In the genomic region with DNA sequence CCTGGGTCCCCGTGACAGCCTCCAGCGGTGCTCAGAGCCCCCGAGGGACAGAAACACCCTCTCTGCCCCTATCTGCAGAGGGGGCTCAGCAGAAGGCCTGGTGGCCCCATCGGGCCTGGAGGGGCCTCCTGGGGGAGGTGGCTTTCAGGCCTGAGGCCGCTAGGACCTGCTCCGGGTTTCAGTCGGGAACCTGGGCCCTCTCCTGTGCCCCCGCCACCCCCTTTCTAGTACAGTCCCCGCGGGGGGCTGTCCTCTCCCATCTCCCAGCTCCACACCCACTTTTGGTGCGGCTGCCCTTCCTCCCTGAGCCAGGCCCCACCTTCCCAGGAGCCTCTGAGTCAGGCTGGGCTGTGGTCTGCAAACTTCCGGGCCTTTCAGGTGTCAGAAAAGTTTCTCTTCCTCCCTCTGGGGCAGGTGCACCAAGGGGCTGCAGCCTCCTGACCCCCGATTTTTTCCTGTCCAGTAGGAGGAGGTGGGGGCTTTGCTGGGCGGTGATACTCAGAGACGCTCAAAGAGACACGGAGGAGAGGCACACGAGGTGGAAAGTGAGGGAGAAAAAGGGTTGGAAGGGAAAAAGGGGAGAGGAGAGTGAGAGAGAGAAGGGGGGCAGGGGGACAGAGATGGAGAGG, we compare ENCODE assay signal across 8 cellular contexts.
DNase-seq lines count a peak whose midpoint lies in the region; ATAC-seq lines count a peak whose summit lies in the region.
"Had no signal": no experiment of that assay in that cellular context is flagged by ENCODE, and none has a peak within 500 bp of the region (broad histone marks: within the 10 kb centered on the region; RNA-seq: fewer than 3 reads in every experiment).

No MANE protein-coding gene starts in this region.

- peak overlapping the region; percentile 95 for H3K27ac Mint-ChIP-seq in stimulated activated effector memory CD8-positive, alpha-beta T cell treated with anti-CD3 and anti-CD28 coated beads, Interleukin-12 subunit alpha, Interleukin-12 subunit beta, amount 100 ng/mL, for 72 hours

- H3K9me3 Mint-ChIP-seq in stimulated activated effector memory CD8-positive, alpha-beta T cell treated with anti-CD3 and anti-CD28 coated beads, Interleukin-12 subunit alpha, Interleukin-12 subunit beta, amount 100 ng/mL, for 72 hours, result no peaks in the 10 kb centered on the region

- peaks cover 64% of the 10 kb centered on the region for H3K4me1 Mint-ChIP-seq in stimulated activated effector memory CD8-positive, alpha-beta T cell treated with anti-CD3 and anti-CD28 coated beads, Interleukin-12 subunit alpha, Interleukin-12 subunit beta, amount 100 ng/mL, for 72 hours

- H3K36me3 Mint-ChIP-seq in stimulated activated effector memory CD8-positive, alpha-beta T cell treated with anti-CD3 and anti-CD28 coated beads, Interleukin-12 subunit alpha, Interleukin-12 subunit beta, amount 100 ng/mL, for 72 hours, result peaks cover 50% of the 10 kb centered on the region

- no peaks in the 10 kb centered on the region for H3K36me3 ChIP-seq in iPS-20b (ENCODE audit: insufficient read depth, low read depth, low read length)
- H3K36me3 ChIP-seq: cardiac muscle cell had no signal

- no peaks in the 10 kb centered on the region for H3K27me3 ChIP-seq in iPS-20b (ENCODE audit: insufficient read depth, low read length)

- no peak overlapping the region for H3K27ac ChIP-seq in iPS-20b (ENCODE audit: low read length)
- H3K27ac ChIP-seq: cardiac muscle cell had no signal

- peak overlapping the region; percentile 77 for H3K4me3 ChIP-seq in iPS-20b (ENCODE audit: low read length)
- H3K4me3 ChIP-seq: cardiac muscle cell had no signal

- ATAC-seq in GM19438 (IDR thresholded peaks at IDR 0.05; ENCODE audit: low read depth, unreplicated experiment) (peak; percentile 85), HG03439 (IDR thresholded peaks at IDR 0.05; ENCODE audit: unreplicated experiment) (peak; percentile 66)
- peak; percentile 85 for ATAC-seq in stimulated activated effector memory CD8-positive, alpha-beta T cell treated with anti-CD3 and anti-CD28 coated beads, Interleukin-12 subunit alpha, Interleukin-12 subunit beta, amount 100 ng/mL, for 72 hours

- H3K9me3 ChIP-seq in iPS-20b (ENCODE audit: insufficient read depth, low read depth, low read length), result no peaks in the 10 kb centered on the region

- peak overlapping the region; percentile 95 for H3K4me3 Mint-ChIP-seq in stimulated activated effector memory CD8-positive, alpha-beta T cell treated with anti-CD3 and anti-CD28 coated beads, Interleukin-12 subunit alpha, Interleukin-12 subunit beta, amount 100 ng/mL, for 72 hours

- H3K4me1 ChIP-seq in iPS-20b (ENCODE audit: insufficient read depth, low read length), result no peaks in the 10 kb centered on the region; the same call in 1 of the 2 replicates

- H3K9ac ChIP-seq in iPS-20b (ENCODE audit: low read depth, low read length), result peak overlapping the region; percentile 54; the same call in 1 of the 2 replicates

- DNase-seq in activated CD8-positive, alpha-beta memory T cell treated with anti-CD3 and anti-CD28 coated beads, Interleukin-2, amount 50 U/mL, for 1 hour (ENCODE audit: extremely low read depth), result peak; percentile 40
- peak; percentile 49 to 81 for DNase-seq in stimulated activated effector memory CD8-positive, alpha-beta T cell treated with anti-CD3 and anti-CD28 coated beads, Interleukin-12 subunit alpha, Interleukin-12 subunit beta, amount 100 ng/mL, for 72 hours (ENCODE audit: low spot score in 2 of 2)
- no peak for DNase-seq in NCI-H446 treated with DMSO at 0.1 percent for 48 hours (lab: John Stamatoyannopoulos, UW)
- DNase-seq in NCI-H2196 treated with DMSO at 0.1 percent for 48 hours (lab: John Stamatoyannopoulos, UW; ENCODE audit: unreplicated experiment), result no peak

Comparison
In these comparisons a context has a peak if more than half of its experiments do, and no peak if none do; other contexts are left out.
1. DNase-seq: peak in activated CD8-positive, alpha-beta memory T cell treated with anti-CD3 and anti-CD28 coated beads, Interleukin-2, amount 50 U/mL, for 1 hour (single experiment) and stimulated activated effector memory CD8-positive, alpha-beta T cell treated with anti-CD3 and anti-CD28 coated beads, Interleukin-12 subunit alpha, Interleukin-12 subunit beta, amount 100 ng/mL, for 72 hours (2 of 2); none in NCI-H446 treated with DMSO at 0.1 percent for 48 hours (single experiment) and NCI-H2196 treated with DMSO at 0.1 percent for 48 hours (single experiment).
2. Peak in every context shown above with its lines, with median percentiles within 50 percentile points of each other: ATAC-seq.